28 cellular contexts compared by ENCODE assay signal in genomic region chr20:33808388-33808787, GRCh38. TPM values are rescaled to one million over a fixed set of nuclear protein-coding genes. Genes with fewer than 3 reads are reported as not detected.
DNase-seq lines count a peak whose midpoint lies in the region; ATAC-seq, FAIRE-seq and TF ChIP-seq lines count a peak whose summit lies in the region.
"Had no signal": no experiment of that assay in that cellular context is flagged by ENCODE, and none has a peak within 500 bp of the region (broad histone marks: within the 10 kb centered on the region; RNA-seq: fewer than 3 reads in every experiment).

No MANE protein-coding gene starts in this region.

- H3K27ac ChIP-seq in A549, result no peak overlapping the region
- no peak overlapping the region for H3K27ac ChIP-seq in K562 (ENCODE audit: extremely low read depth, low read depth, low read length)
- H3K27ac ChIP-seq in neural progenitor cell, result no peak overlapping the region
- H3K27ac ChIP-seq: BLaER1 treated with 17β-estradiol and CSF1 and Interleukin-3, amounts not matched to agents 10 nM and 100 nM; C4-2B had no signal

- TF ChIP-seq EP300 in A549 (IDR thresholded peaks at IDR 0.05), result no peak
- no peak for TF ChIP-seq EP300 in K562 (IDR thresholded peaks at IDR 0.05; ENCODE audit: low read length)

- 85% methylated on average over 3 of the region's 3 CpGs for WGBS in A549 (ENCODE audit: missing lambda C conversion rate)
- 29% methylated on average over 2 of the region's 3 CpGs for WGBS in K562 (ENCODE audit: insufficient coverage, low coverage, missing lambda C conversion rate)

- H3K9me1 ChIP-seq in K562 (ENCODE audit: control insufficient read depth, insufficient read depth, low read length), result no peaks in the 10 kb centered on the region

- no peak overlapping the region for H3K4me2 ChIP-seq in A549
- no peak overlapping the region for H3K4me2 ChIP-seq in K562 (ENCODE audit: insufficient read depth, low read length)
- H3K4me2 ChIP-seq in neural progenitor cell, result no peak overlapping the region
- H3K4me2 ChIP-seq: BLaER1 treated with 17β-estradiol and CSF1 and Interleukin-3, amounts not matched to agents 10 nM and 100 nM had no signal

- DNase-seq in A549 (ENCODE audit: low read depth in 1 of 2, low spot score in 1 of 2) (no peak), CD14-positive monocyte (ENCODE audit: low spot score) (no peak), K562 (ENCODE audit: extremely low read depth in 1 of 4, low spot score in 3 of 4) (no peak), neural progenitor cell (ENCODE audit: low spot score) (no peak), H54 (ENCODE audit: insufficient read length, low spot score) (no peak)
- no peak for DNase-seq in stimulated activated effector memory CD8-positive, alpha-beta T cell treated with anti-CD3 and anti-CD28 coated beads, Interleukin-12 subunit alpha, Interleukin-12 subunit beta, amount 100 ng/mL, for 72 hours (ENCODE audit: low spot score in 2 of 2)
- DNase-seq: 8988T; AML-193; CD4-positive, alpha-beta memory T cell; CD4-positive, CD25-positive, alpha-beta regulatory T cell; CD8-positive, alpha-beta memory T cell; COR-L47; DMS 273 treated with DMSO at 0.1 percent for 48 hours; DMS153; DMS53; DMS79; DND-41; EL; GDM1 had no signal

- H3K79me2 ChIP-seq in K562 (ENCODE audit: control insufficient read depth, insufficient read depth, low read length), result peaks cover 22% of the 10 kb centered on the region
- H3K79me2 ChIP-seq in neural progenitor cell (ENCODE audit: low read depth), result peaks cover 21% of the 10 kb centered on the region

- FAIRE-seq in A549 (lab: Jason Lieb, UNC) (no peak), K562 (lab: Jason Lieb, UNC) (no peak), H54 (lab: Jason Lieb, UNC) (no peak)
- FAIRE-seq: A204.1, GM12878, GM12892, GM18507 had no signal

- H3K9ac ChIP-seq in K562 (ENCODE audit: insufficient read depth in 1 of 2, low read depth in 2 of 2, low read length in 2 of 2) (no peak overlapping the region), neural progenitor cell (no peak overlapping the region)
- H3K9ac ChIP-seq: BLaER1 treated with 17β-estradiol and CSF1 and Interleukin-3, amounts not matched to agents 10 nM and 100 nM had no signal

- H3K27me3 ChIP-seq in K562 (ENCODE audit: control insufficient read depth in 2 of 2, insufficient read depth in 2 of 2, low read length in 2 of 2), result no peaks in the 10 kb centered on the region
- no peaks in the 10 kb centered on the region for H3K27me3 ChIP-seq in neural progenitor cell
- H3K27me3 ChIP-seq: BLaER1 treated with 17β-estradiol and CSF1 and Interleukin-3, amounts not matched to agents 10 nM and 100 nM had no signal

- TF ChIP-seq RAD21 in A549 (conservative IDR thresholded peaks at IDR 0.05 in 1 of 2, IDR thresholded peaks at IDR 0.05 in 1 of 2) (no peak), K562 (CRISPR knock-in tag; conservative IDR thresholded peaks at IDR 0.05 in 1 of 2, IDR thresholded peaks at IDR 0.05 in 1 of 2) (no peak)

- H3K27ac Mint-ChIP-seq in CD14-positive monocyte, result peak overlapping the region in 4 of 7 donors; percentile 32 to 85 (median 36)
- H3K27ac Mint-ChIP-seq in neural progenitor cell, result peak overlapping the region; percentile 23
- no peak overlapping the region for H3K27ac Mint-ChIP-seq in stimulated activated effector memory CD8-positive, alpha-beta T cell treated with anti-CD3 and anti-CD28 coated beads, Interleukin-12 subunit alpha, Interleukin-12 subunit beta, amount 100 ng/mL, for 72 hours
- H3K27ac Mint-ChIP-seq: B cell; CD4-positive, alpha-beta memory T cell had no signal

- peaks cover 5 to 7% of the 10 kb centered on the region in 2 donors for H3K36me3 Mint-ChIP-seq in CD14-positive monocyte
- H3K36me3 Mint-ChIP-seq in neural progenitor cell, result no peaks in the 10 kb centered on the region
- H3K36me3 Mint-ChIP-seq in stimulated activated effector memory CD8-positive, alpha-beta T cell treated with anti-CD3 and anti-CD28 coated beads, Interleukin-12 subunit alpha, Interleukin-12 subunit beta, amount 100 ng/mL, for 72 hours, result peaks cover 26% of the 10 kb centered on the region
- H3K36me3 Mint-ChIP-seq: CD4-positive, CD25-positive, alpha-beta regulatory T cell had no signal

- H3K9me3 ChIP-seq in A549, result no peaks in the 10 kb centered on the region
- no peaks in the 10 kb centered on the region for H3K9me3 ChIP-seq in K562 (replicated peaks; ENCODE audit: control insufficient read depth, insufficient read depth, low read depth, low read length)
- no peaks in the 10 kb centered on the region for H3K9me3 ChIP-seq in neural progenitor cell (ENCODE audit: low read depth)
- H3K9me3 ChIP-seq: BLaER1 treated with 17β-estradiol and CSF1 and Interleukin-3, amounts not matched to agents 10 nM and 100 nM had no signal

- H3K27me3 Mint-ChIP-seq in CD14-positive monocyte (ENCODE audit: low read depth in 3 of 3) (peaks cover 0 to 5% (median 0%) of the 10 kb centered on the region in 3 donors), neural progenitor cell (ENCODE audit: insufficient read depth, low read depth) (peaks cover 2% of the 10 kb centered on the region)

- H3K4me3 ChIP-seq in A549 (no peak overlapping the region), K562 (no peak overlapping the region), neural progenitor cell (no peak overlapping the region)
- H3K4me3 ChIP-seq: BLaER1 treated with 17β-estradiol and CSF1 and Interleukin-3, amounts not matched to agents 10 nM and 100 nM; GM12878 had no signal

- TF ChIP-seq CTCF in A549 (IDR thresholded peaks at IDR 0.05), result no peak
- TF ChIP-seq CTCF in CD14-positive monocyte (IDR thresholded peaks at IDR 0.05), result no peak
- no peak for TF ChIP-seq CTCF in K562 (IDR thresholded peaks at IDR 0.05 in 2 of 3, conservative IDR thresholded peaks at IDR 0.05 in 1 of 3; ENCODE audit: insufficient read depth in 2 of 3, low read depth in 1 of 3, low read length in 3 of 3)
- no peak for TF ChIP-seq CTCF in neural progenitor cell (IDR thresholded peaks at IDR 0.05)

- H3K36me3 ChIP-seq in K562 (ENCODE audit: control insufficient read depth, insufficient read depth, low read length) (no peaks in the 10 kb centered on the region), neural progenitor cell (no peaks in the 10 kb centered on the region)
- H3K36me3 ChIP-seq: BLaER1 treated with 17β-estradiol and CSF1 and Interleukin-3, amounts not matched to agents 10 nM and 100 nM had no signal

- peaks cover 30% of the 10 kb centered on the region for H3K4me1 Mint-ChIP-seq in CD14-positive monocyte
- H3K4me1 Mint-ChIP-seq in neural progenitor cell, result peaks cover 16% of the 10 kb centered on the region
- peaks cover 15% of the 10 kb centered on the region for H3K4me1 Mint-ChIP-seq in stimulated activated effector memory CD8-positive, alpha-beta T cell treated with anti-CD3 and anti-CD28 coated beads, Interleukin-12 subunit alpha, Interleukin-12 subunit beta, amount 100 ng/mL, for 72 hours

- intact Hi-C loops in CD14-positive monocyte (cut with micrococcal nuclease) (no loop called here), K562 (cut with micrococcal nuclease) (no loop called here)

- H2AFZ ChIP-seq in K562 (ENCODE audit: low read depth, low read length), result no peak overlapping the region
- no peak overlapping the region for H2AFZ ChIP-seq in neural progenitor cell (replicated peaks)

- peaks cover 17% of the 10 kb centered on the region for H4K20me1 ChIP-seq in K562 (replicated peaks; ENCODE audit: control insufficient read depth, insufficient read depth, low read length)
- H4K20me1 ChIP-seq in neural progenitor cell (ENCODE audit: low read depth), result peaks cover 16% of the 10 kb centered on the region

- no peak for TF ChIP-seq POLR2A in A549 (IDR thresholded peaks at IDR 0.05; ENCODE audit: low read length)
- TF ChIP-seq POLR2A in K562 (conservative IDR thresholded peaks at IDR 0.05), result no peak
- no peak for TF ChIP-seq POLR2A in H54 (IDR thresholded peaks at IDR 0.05; ENCODE audit: low read depth, low read length)

- POLR2A ChIA-PET in A549 (lab: Yijun Ruan, JAX) (no interaction called here), K562 (lab: Yijun Ruan, JAX) (no interaction called here)

- H3K4me1 ChIP-seq in A549 (peaks cover 17% of the 10 kb centered on the region), K562 (replicated peaks in 1 of 2; ENCODE audit: control insufficient read depth in 2 of 2, insufficient read depth in 2 of 2, low read length in 2 of 2) (peaks cover 5 to 15% of the 10 kb centered on the region in 2 experiments), neural progenitor cell (peaks cover 10% of the 10 kb centered on the region)

- BruUV-seq in K562 (replicated peaks; lab: Mats Ljungman, UMichigan), result no TSS peak

- peaks cover 13% of the 10 kb centered on the region for H3F3A ChIP-seq in neural progenitor cell (ENCODE audit: low read depth)

- peaks cover 0 to 2% (median 0%) of the 10 kb centered on the region in 7 donors for H3K9me3 Mint-ChIP-seq in CD14-positive monocyte
- no peaks in the 10 kb centered on the region for H3K9me3 Mint-ChIP-seq in neural progenitor cell
- no peaks in the 10 kb centered on the region for H3K9me3 Mint-ChIP-seq in stimulated activated effector memory CD8-positive, alpha-beta T cell treated with anti-CD3 and anti-CD28 coated beads, Interleukin-12 subunit alpha, Interleukin-12 subunit beta, amount 100 ng/mL, for 72 hours
- H3K9me3 Mint-ChIP-seq: CD4-positive, CD25-positive, alpha-beta regulatory T cell; CD8-positive, alpha-beta memory T cell had no signal

- peak overlapping the region in 1 of 2 donors; percentile 53 for H3K4me3 Mint-ChIP-seq in CD14-positive monocyte
- no peak overlapping the region for H3K4me3 Mint-ChIP-seq in neural progenitor cell
- no peak overlapping the region for H3K4me3 Mint-ChIP-seq in stimulated activated effector memory CD8-positive, alpha-beta T cell treated with anti-CD3 and anti-CD28 coated beads, Interleukin-12 subunit alpha, Interleukin-12 subunit beta, amount 100 ng/mL, for 72 hours
- H3K4me3 Mint-ChIP-seq: B cell; CD4-positive, alpha-beta memory T cell; CD8-positive, alpha-beta memory T cell had no signal

- no peak for ATAC-seq in A549
- ATAC-seq in K562, result no peak
- ATAC-seq in HG02798 (IDR thresholded peaks at IDR 0.05; ENCODE audit: poor library complexity, unreplicated experiment), result no peak
- ATAC-seq in HG02571 (IDR thresholded peaks at IDR 0.05; ENCODE audit: unreplicated experiment), result no peak
- ATAC-seq in stimulated activated effector memory CD8-positive, alpha-beta T cell treated with anti-CD3 and anti-CD28 coated beads, Interleukin-12 subunit alpha, Interleukin-12 subunit beta, amount 100 ng/mL, for 72 hours, result no peak
- ATAC-seq: GM12878 had no signal

- CTCF ChIA-PET in A549 (lab: Yijun Ruan, JAX), result interaction anchor here (0.8 to 4.5 kb wide), 2 partner anchors 15 to 262 kb away, joined by 3 to 25 read pairs; no protein-coding TSS in a partner anchor
- CTCF ChIA-PET in K562 (lab: Yijun Ruan, JAX; ENCODE audit: low intra/inter-chr PET ratio), result no interaction called here

- in situ Hi-C loops in K562 (cut with MboI), result no loop called here

RNA-seq across cellular contexts. Expression of gene CHMP4B, which starts 2.8 kb away (rescaled TPM):
- polyA plus RNA-seq in A549 (2011; rRNA removed) (75.8 and 81.3 TPM in 2 replicates), A549 (2017; fragmentation: RNase III; extraction: RNeasy Plus Mini Kit Qiagen cat#74134 plus additional on column Dnase treatment) (104 to 108 TPM (median 107 TPM) in 3 replicates), CD14-positive monocyte (10 to 100 TPM in 1 of 2 donors, 1 to 10 TPM in 1; 7.1 to 10.0 TPM), K562 (2011; rRNA removed) (25.2 and 31.8 TPM in 2 replicates), K562 (2014; fragmentation: Illumina TruSeq; extraction: Trizol) (55.9 and 61.8 TPM in 2 replicates), K562 (2014; fragmentation: Nextera tagmentation; extraction: Ambion mirVana) (1 to 10 TPM; 1.8 to 2.5 TPM), K562 (2014; rRNA removed) (51.9 and 64.7 TPM in 2 replicates)
- 88.5 and 97.4 TPM in 2 replicates for polyA plus RNA-seq in A549 (2012; cell fraction: cytosol; rRNA removed)
- 21.4 and 32.9 TPM in 2 replicates for polyA plus RNA-seq in A549 (2012; cell fraction: nucleus; rRNA removed)
- 19.8 and 25.1 TPM in 2 replicates for polyA minus RNA-seq in A549 (2011; rRNA and poly(A)+ RNA removed)
- 6.2 and 7.5 TPM in 2 replicates for total RNA-seq in K562 (2011; cell fraction: chromatin; rRNA removed; ENCODE audit: low replicate concordance)
- total RNA-seq in K562 (2011; cell fraction: nucleolus; rRNA removed), result 5.7 TPM in 2 replicates
- 7.3 and 9.1 TPM in 2 replicates for total RNA-seq in K562 (2011; cell fraction: nucleoplasm; rRNA removed)
- total RNA-seq in K562 (2014; rRNA removed) (35.4 and 39.2 TPM in 2 replicates), K562 (2014; rRNA removed; fragmentation: Illumina TruSeq; extraction: Trizol) (18.6 and 18.8 TPM in 2 replicates), K562 (2015; rRNA removed; fragmentation: Illumina TruSeq; extraction: Trizol) (30.4 and 30.8 TPM in 2 replicates), K562 (2021) (43.9 and 45.1 TPM in 2 replicates), neural progenitor cell (ENCODE audit: low replicate concordance) (40.7 and 51.4 TPM in 2 replicates)
- polyA plus RNA-seq in K562 (2011; cell fraction: cytosol; rRNA removed), result 21.4 and 26.5 TPM in 2 replicates
- 8.8 and 10.6 TPM in 2 replicates for polyA plus RNA-seq in K562 (2011; cell fraction: nucleus; rRNA removed)
- 58.9 and 64.6 TPM in 2 replicates for polyA plus RNA-seq in K562 (2012)
- 10.0 and 11.8 TPM in 2 replicates for polyA minus RNA-seq in K562 (2011; rRNA and poly(A)+ RNA removed)
- 13.6 and 16.1 TPM in 2 replicates for polyA minus RNA-seq in K562 (2011; cell fraction: cytosol; rRNA and poly(A)+ RNA removed)
- 2.7 and 4.3 TPM in 2 replicates for polyA minus RNA-seq in K562 (2011; cell fraction: nucleus; rRNA and poly(A)+ RNA removed)

Comparison
In these comparisons a context has a peak if more than half of its experiments do, and no peak if none do; other contexts are left out.
1. Of the 35 proteins assayed by ChIP-seq in both K562 and A549: peak only in K562: none; only in A549: MAFK; in both: none; in neither: 34.